In the genomic region with DNA sequence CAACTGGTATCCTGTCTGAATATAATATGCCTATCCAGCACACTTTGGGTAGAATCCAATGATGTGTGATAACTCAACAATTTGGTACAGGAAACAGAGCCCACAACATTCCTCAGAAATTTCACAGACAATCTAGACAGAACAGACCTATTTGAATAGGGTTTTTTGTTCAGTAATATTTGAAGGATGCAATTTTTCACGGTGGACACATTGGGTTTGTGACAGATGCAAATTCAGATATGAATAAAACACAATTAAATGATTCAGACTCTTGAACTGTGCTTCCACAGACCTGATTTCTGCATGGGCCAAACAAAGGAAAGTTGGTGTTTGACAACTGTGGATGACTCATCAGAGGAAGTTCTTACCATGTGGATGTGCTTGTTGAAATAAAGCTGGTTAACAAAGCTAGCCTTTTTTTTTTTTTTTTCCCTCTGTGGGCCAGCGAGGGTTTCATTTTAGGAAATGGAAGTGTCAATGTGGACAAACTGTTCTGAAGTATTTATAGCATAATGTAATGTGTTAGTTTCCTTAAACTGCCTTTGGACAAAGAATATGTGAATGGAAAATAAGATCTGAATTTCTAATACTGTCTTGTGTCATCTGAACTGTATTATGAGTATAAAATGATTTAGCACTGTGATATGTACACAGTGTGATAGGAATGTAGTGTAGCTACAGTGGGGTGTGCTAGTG, we compare ENCODE assay signal across 8 cellular contexts. TPM values are rescaled to one million over a fixed set of nuclear protein-coding genes. Genes with fewer than 3 reads are reported as not detected.
A peak's percentile ranks its signal among the peaks of the same experiment; 100 is the strongest.
DNase-seq lines count a peak whose midpoint lies in the region; ATAC-seq and FAIRE-seq lines count a peak whose summit lies in the region.

No MANE protein-coding gene starts in this region.

- H3K27ac Mint-ChIP-seq in T-helper 17 cell = no peak overlapping the region

- no peaks in the 10 kb centered on the region for H3K36me3 Mint-ChIP-seq in T-helper 17 cell (ENCODE audit: low read depth)

- no peaks in the 10 kb centered on the region for H3K27me3 Mint-ChIP-seq in T-helper 17 cell

- peak overlapping the region; percentile 33 for H3K4me3 Mint-ChIP-seq in T-helper 17 cell

- peaks cover 32% of the 10 kb centered on the region for H3K4me1 Mint-ChIP-seq in T-helper 17 cell

- in situ Hi-C loops in Caki2 (cut with HindIII; ENCODE audit: low pct_unique_long_range_greater_than_20kb, low sequenced_read_pairs) = no loop called here

- DNase-seq in Caki2 (ENCODE audit: low read depth) (peak; percentile 67), HS-27A (ENCODE audit: low read depth) (peak; percentile 77), T-helper 17 cell (no peak), middle frontal gyrus (ENCODE audit: extremely low spot score, low spot score) (peak; percentile 28)
- no peak for DNase-seq in activated CD8-positive, alpha-beta memory T cell treated with anti-CD3 and anti-CD28 coated beads, Interleukin-2, amount 50 U/mL, for 48 hours

- peak; percentile 62 for ATAC-seq in T-helper 17 cell
- no peak for ATAC-seq in HG03565 (IDR thresholded peaks at IDR 0.05; ENCODE audit: unreplicated experiment)
- ATAC-seq in HG02642 (IDR thresholded peaks at IDR 0.05; ENCODE audit: poor library complexity, unreplicated experiment) = no peak

- peak; percentile 85 for FAIRE-seq in endometrium (lab: Jason Lieb, UNC)

- no peaks in the 10 kb centered on the region for H3K9me3 ChIP-seq in T-helper 17 cell (ENCODE audit: control insufficient read depth, low read length, poor library complexity, severe bottlenecking)

RNA-seq across cellular contexts. Expression of a gene that starts 43.2 kb away (rescaled TPM):
- total RNA-seq in Caki2 (2014; rRNA removed; shearing (Covaris generic); ENCODE audit: low replicate concordance) = 6.6 and 10.4 TPM in 2 replicates
- 10 to 100 TPM; 71.6 to 77.0 TPM for total RNA-seq in T-helper 17 cell

Comparison
In these comparisons a context has a peak if more than half of its experiments do, and no peak if none do; other contexts are left out.
1. DNase-seq: peak in Caki2 (single experiment), HS-27A (single experiment) and middle frontal gyrus (single experiment); none in T-helper 17 cell (0 of 3) and activated CD8-positive, alpha-beta memory T cell treated with anti-CD3 and anti-CD28 coated beads, Interleukin-2, amount 50 U/mL, for 48 hours (single experiment).